Comparison of ENCODE assay signal across 32 cellular contexts in genomic region chr20:11287156-11287555, GRCh38.
"Had no signal": no experiment of that assay in that cellular context is flagged by ENCODE, and none has a peak within 500 bp of the region (broad histone marks: within the 10 kb centered on the region; RNA-seq: fewer than 3 reads in every experiment).

No MANE protein-coding gene starts in this region.

- H3K4me3 Mint-ChIP-seq: activated B cell treated with CpG ODN at 0.5 μM for 24 hours; activated CD8-positive, alpha-beta T cell treated with anti-CD3 and anti-CD28 coated beads for 36 hours; activated naive CD8-positive, alpha-beta T cell; activated T-cell treated with anti-CD3 and anti-CD28 coated beads, Interleukin-2, amount 50 U/mL, for 4 hours; activated T-helper 17 cell treated with anti-CD3 and anti-CD28 coated beads, Interleukin-2, amount 50 U/mL, for 72 hours; central memory CD8-positive, alpha-beta T cell; dendritic cell treated with granulocyte-macrophage colony-stimulating factor and Interleukin-4, amounts not matched to agents 40 ng/mL and 50 ng/mL, for 4 days; endodermal cell; T-helper 17 cell; T-helper 2 cell treated with Interferon-gamma antibody and Interleukin-4, amounts not matched to agents 5 μg/mL and 100 μg/mL, for 36 hours had no signal

- ATAC-seq: activated CD4-positive, CD25-positive, alpha-beta regulatory T cell treated with anti-CD3 and anti-CD28 coated beads, Interleukin-2, amount 50 U/mL, for 24 hours; activated CD8-positive, alpha-beta T cell treated with anti-CD3 and anti-CD28 coated beads for 36 hours; activated T-cell treated with anti-CD3 and anti-CD28 coated beads, Interleukin-2, amount 50 U/mL, for 4 hours; activated T-helper 17 cell treated with anti-CD3 and anti-CD28 coated beads, Interleukin-2, amount 50 U/mL, for 72 hours; esophagus mucosa; heart left ventricle; T-helper 17 cell had no signal

- H3K27me3 Mint-ChIP-seq: activated B cell treated with CpG ODN at 0.5 μM for 24 hours; activated CD8-positive, alpha-beta T cell treated with anti-CD3 and anti-CD28 coated beads for 36 hours; activated naive CD8-positive, alpha-beta T cell; central memory CD8-positive, alpha-beta T cell; dendritic cell treated with granulocyte-macrophage colony-stimulating factor and Interleukin-4, amounts not matched to agents 40 ng/mL and 50 ng/mL, for 4 days; T-helper 17 cell had no signal

- H3K4me1 ChIP-seq: ascending aorta, heart left ventricle had no signal

- FAIRE-seq: bronchial epithelial cell, frontal cortex had no signal

- H3K9me3 Mint-ChIP-seq: activated B cell treated with CpG ODN at 0.5 μM for 24 hours; activated CD8-positive, alpha-beta T cell treated with anti-CD3 and anti-CD28 coated beads for 36 hours; dendritic cell treated with granulocyte-macrophage colony-stimulating factor and Interleukin-4, amounts not matched to agents 40 ng/mL and 50 ng/mL, for 4 days; endodermal cell; T-helper 2 cell treated with Interferon-gamma antibody and Interleukin-4, amounts not matched to agents 5 μg/mL and 100 μg/mL, for 36 hours had no signal

- H3K27ac ChIP-seq: ascending aorta, brain microvascular endothelial cell, coronary artery, dorsolateral prefrontal cortex, heart left ventricle, WERI-Rb-1 had no signal

- H3K36me3 ChIP-seq: ascending aorta, brain microvascular endothelial cell, heart left ventricle, WERI-Rb-1 had no signal

- DNase-seq: activated B cell treated with CpG ODN at 0.5 μM for 24 hours; activated CD4-positive, alpha-beta T cell treated with anti-CD3 and anti-CD28 coated beads for 48 hours; activated CD4-positive, alpha-beta T cell treated with anti-CD3 and anti-CD28 coated beads, Interleukin-2, amount 50 U/mL, for 1 hour; activated CD4-positive, alpha-beta T cell treated with anti-CD3 and anti-CD28 coated beads, Interleukin-2, amount 50 U/mL, for 48 hours; activated CD8-positive, alpha-beta memory T cell treated with anti-CD3 and anti-CD28 coated beads for 24 hours; activated CD8-positive, alpha-beta T cell treated with anti-CD3 and anti-CD28 coated beads for 36 hours; activated effector memory CD4-positive, alpha-beta T cell treated with Interleukin-2 at 50 U/mL for 16 hours; activated gamma-delta T cell treated with Interleukin-2 at 50 U/mL for 16 hours; activated naive CD4-positive, alpha-beta T cell treated with anti-CD3 and anti-CD28 coated beads, Interleukin-2, amount 50 U/mL, for 16 hours; activated naive CD4-positive, alpha-beta T cell treated with Interleukin-2 at 50 U/mL for 16 hours; activated T-cell treated with anti-CD3 and anti-CD28 coated beads, Interleukin-2, amount 50 U/mL, for 4 hours; brain microvascular endothelial cell; dorsolateral prefrontal cortex; effector memory CD4-positive, alpha-beta T cell; endodermal cell; foreskin fibroblast; heart left ventricle; T-helper 1 cell; T-helper 17 cell; T1000; WERI-Rb-1 had no signal

- H3K9me3 ChIP-seq: ascending aorta, heart left ventricle had no signal

- H3K4me1 Mint-ChIP-seq: activated B cell treated with CpG ODN at 0.5 μM for 24 hours; activated T-helper 17 cell treated with anti-CD3 and anti-CD28 coated beads, Interleukin-2, amount 50 U/mL, for 72 hours; central memory CD8-positive, alpha-beta T cell; endodermal cell; T-helper 17 cell had no signal

- H3K4me3 ChIP-seq: ascending aorta, coronary artery, dorsolateral prefrontal cortex, heart left ventricle had no signal

- H3K36me3 Mint-ChIP-seq: activated naive CD8-positive, alpha-beta T cell had no signal

- H3K27me3 ChIP-seq: ascending aorta, brain microvascular endothelial cell, dorsolateral prefrontal cortex, heart left ventricle had no signal

- H3K27ac Mint-ChIP-seq: activated B cell treated with CpG ODN at 0.5 μM for 24 hours; activated CD8-positive, alpha-beta T cell treated with anti-CD3 and anti-CD28 coated beads for 36 hours; activated naive CD8-positive, alpha-beta T cell; activated T-helper 17 cell treated with anti-CD3 and anti-CD28 coated beads, Interleukin-2, amount 50 U/mL, for 72 hours; dendritic cell treated with granulocyte-macrophage colony-stimulating factor and Interleukin-4, amounts not matched to agents 40 ng/mL and 50 ng/mL, for 4 days; endodermal cell; T-helper 17 cell; T-helper 2 cell treated with Interferon-gamma antibody and Interleukin-4, amounts not matched to agents 5 μg/mL and 100 μg/mL, for 36 hours had no signal
